In the genomic region with DNA sequence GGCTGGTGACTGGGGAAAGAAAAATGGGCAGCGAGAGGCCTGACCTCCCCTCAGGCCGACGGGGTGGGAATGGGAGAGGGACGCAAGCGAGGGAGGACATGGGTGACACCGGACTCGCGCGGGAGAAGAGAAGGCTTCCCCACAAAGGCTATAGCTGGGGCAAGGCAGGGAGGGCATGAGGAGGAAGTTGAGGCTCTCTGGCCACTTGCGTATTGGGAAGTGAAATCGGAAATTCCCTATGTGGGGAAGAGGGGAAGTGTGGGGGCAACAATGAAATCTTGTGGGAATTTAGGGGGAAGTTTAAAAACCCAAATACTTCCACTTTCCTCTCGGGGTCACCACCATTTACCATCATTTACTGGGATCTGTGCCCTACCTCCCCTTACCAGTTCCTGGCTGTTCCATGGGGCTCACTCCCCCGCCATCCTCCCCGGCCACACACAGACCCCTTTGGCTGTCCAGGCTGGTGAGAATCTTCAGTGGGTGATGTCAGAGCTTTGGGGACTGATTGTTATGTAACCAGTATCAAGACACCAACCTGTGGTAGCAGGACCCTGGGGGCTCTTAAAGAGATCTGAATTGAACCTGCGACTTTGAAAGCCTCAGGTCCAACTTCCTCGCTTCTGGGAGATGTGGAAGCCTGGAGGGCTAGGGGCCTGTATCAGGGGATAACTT, we compare ENCODE assay signal across 9 cellular contexts. TPM values are rescaled to one million over a fixed set of nuclear protein-coding genes. Genes with fewer than 3 reads are reported as not detected.
A peak's percentile ranks its signal among the peaks of the same experiment; 100 is the strongest.
DNase-seq lines count a peak whose midpoint lies in the region; ATAC-seq and TF ChIP-seq lines count a peak whose summit lies in the region.
"Had no signal": no experiment of that assay in that cellular context is flagged by ENCODE, and none has a peak within 500 bp of the region (broad histone marks: within the 10 kb centered on the region; RNA-seq: fewer than 3 reads in every experiment).

No MANE protein-coding gene starts in this region.

- TF ChIP-seq EP300 in gastroesophageal sphincter (IDR thresholded peaks at IDR 0.05) = no peak
- no peak for TF ChIP-seq EP300 in sigmoid colon (IDR thresholded peaks at IDR 0.05)

- intact Hi-C loops in sigmoid colon (cut with DNase I) = no loop called here

- no peaks in the 10 kb centered on the region for H3K27me3 Mint-ChIP-seq in T-helper 1 cell treated with Interleukin-12 subunit alpha and Interleukin-12 subunit beta and Interleukin-4 antibody, amounts not matched to agents 30 μg/mL and 1 μg/mL, for 36 hours (ENCODE audit: low read depth)

- H3K4me1 Mint-ChIP-seq in T-helper 1 cell treated with Interleukin-12 subunit alpha and Interleukin-12 subunit beta and Interleukin-4 antibody, amounts not matched to agents 30 μg/mL and 1 μg/mL, for 36 hours (ENCODE audit: low read depth) = peaks cover 54% of the 10 kb centered on the region

- H3K4me3 Mint-ChIP-seq in T-helper 1 cell treated with Interleukin-12 subunit alpha and Interleukin-12 subunit beta and Interleukin-4 antibody, amounts not matched to agents 30 μg/mL and 1 μg/mL, for 36 hours = peak overlapping the region; percentile 88

- H3K27ac Mint-ChIP-seq in T-helper 1 cell treated with Interleukin-12 subunit alpha and Interleukin-12 subunit beta and Interleukin-4 antibody, amounts not matched to agents 30 μg/mL and 1 μg/mL, for 36 hours = peak overlapping the region; percentile 90

- no peaks in the 10 kb centered on the region for H3K9me3 ChIP-seq in gastroesophageal sphincter
- no peaks in the 10 kb centered on the region for H3K9me3 ChIP-seq in sigmoid colon

- H3K9me3 Mint-ChIP-seq in T-helper 1 cell treated with Interleukin-12 subunit alpha and Interleukin-12 subunit beta and Interleukin-4 antibody, amounts not matched to agents 30 μg/mL and 1 μg/mL, for 36 hours = no peaks in the 10 kb centered on the region

- peaks cover 22% of the 10 kb centered on the region for H3K36me3 Mint-ChIP-seq in T-helper 1 cell treated with Interleukin-12 subunit alpha and Interleukin-12 subunit beta and Interleukin-4 antibody, amounts not matched to agents 30 μg/mL and 1 μg/mL, for 36 hours (ENCODE audit: low read depth)

- WGBS in gastroesophageal sphincter (ENCODE audit: low coverage in 1 of 2), 2 donors = 3 to 22% methylated on average over 10 to 16 of the region's 16 CpGs
- 18 to 19% methylated on average over 16 of the region's 16 CpGs for WGBS in sigmoid colon, 2 donors

- TF ChIP-seq POLR2A in gastroesophageal sphincter (IDR thresholded peaks at IDR 0.05) (no peak), sigmoid colon (IDR thresholded peaks at IDR 0.05) (no peak)

- H3K4me3 ChIP-seq in gastroesophageal sphincter (peak overlapping the region; percentile 36 to 92), sigmoid colon (peak overlapping the region; percentile 56 to 89 (median 64))

- no peak for ATAC-seq in gastroesophageal sphincter

- H3K36me3 ChIP-seq in gastroesophageal sphincter = peaks cover 0 to 2% of the 10 kb centered on the region in 2 donors
- no peaks in the 10 kb centered on the region for H3K36me3 ChIP-seq in sigmoid colon

- DNase-seq in T-helper 1 cell (no peak), UCSD-AML1 (lab: John Stamatoyannopoulos, UW; ENCODE audit: unreplicated experiment) (peak; percentile 64), sigmoid colon (no peak), hepatic stellate cell (ENCODE audit: low spot score) (no peak), GM19240 (ENCODE audit: insufficient read length, low spot score) (no peak)
- no peak for DNase-seq in stimulated activated CD4-positive, alpha-beta T cell treated with anti-CD3 and anti-CD28 coated beads, Interleukin-4, amount 100 ng/mL, for 24 hours

- TF ChIP-seq CTCF in gastroesophageal sphincter (IDR thresholded peaks at IDR 0.05) (no peak), sigmoid colon (IDR thresholded peaks at IDR 0.05) (no peak)

- peak overlapping the region; percentile 73 to 97 (median 97) for H3K27ac ChIP-seq in gastroesophageal sphincter
- peak overlapping the region; percentile 92 to 97 (median 95) for H3K27ac ChIP-seq in sigmoid colon

- H3K4me1 ChIP-seq in gastroesophageal sphincter (peaks cover 0 to 57% (median 30%) of the 10 kb centered on the region in 3 donors), sigmoid colon (peaks cover 0 to 47% (median 41%) of the 10 kb centered on the region in 4 donors)

- H3K27me3 ChIP-seq in gastroesophageal sphincter (no peaks in the 10 kb centered on the region), sigmoid colon (no peaks in the 10 kb centered on the region)

RNA-seq across cellular contexts. Expression of gene EHD1, which starts 0.9 kb away (rescaled TPM):
- total RNA-seq in gastroesophageal sphincter (100 to 1,000 TPM in 2 of 4 donors, 10 to 100 TPM in 2; 92.1 to 188 (median 101) TPM), sigmoid colon (10 to 100 TPM; 38.5 to 73.1 (median 44.1) TPM)
- 10 to 100 TPM; 27.0 to 54.0 (median 29.4) TPM for polyA plus RNA-seq in sigmoid colon

RNA-seq across cellular contexts. Expression of gene CDC42BPG, which starts 34.9 kb away (rescaled TPM):
- under 1 TPM; 0.08 to 0.94 (median 0.22) TPM for total RNA-seq in gastroesophageal sphincter
- total RNA-seq in sigmoid colon = under 1 TPM in 3 of 4 donors, not detected in 1; 0.16 to 0.83 (median 0.36) TPM
- 10 to 100 TPM; 19.8 to 39.8 (median 20.8) TPM for polyA plus RNA-seq in sigmoid colon

RNA-seq across cellular contexts. Expression of gene ATG2A, which starts 37.6 kb away (rescaled TPM):
- total RNA-seq in gastroesophageal sphincter = 10 to 100 TPM; 18.8 to 27.2 (median 26.3) TPM
- 10 to 100 TPM; 12.1 to 22.7 (median 14.4) TPM for total RNA-seq in sigmoid colon
- 10 to 100 TPM; 13.2 to 27.6 (median 19.4) TPM for polyA plus RNA-seq in sigmoid colon

RNA-seq across cellular contexts. Expression of gene PPP2R5B, which starts 45.1 kb away (rescaled TPM):
- 10 to 100 TPM; 20.3 to 41.2 (median 27.0) TPM for total RNA-seq in gastroesophageal sphincter
- total RNA-seq in sigmoid colon = 10 to 100 TPM; 17.8 to 27.3 (median 21.3) TPM
- polyA plus RNA-seq in sigmoid colon = 10 to 100 TPM; 15.6 to 23.4 (median 18.1) TPM

RNA-seq across cellular contexts. Expression of gene GPHA2, which starts 56.3 kb away (rescaled TPM):
- not detected for total RNA-seq in gastroesophageal sphincter
- total RNA-seq in sigmoid colon = 1 to 10 TPM in 1 of 4 donors, not detected in 3; 2.9 TPM
- polyA plus RNA-seq in sigmoid colon = under 1 TPM in 1 of 3 donors, not detected in 2; 0.47 TPM
- total RNA-seq: Daoy had no signal
